Comparison of ENCODE assay signal across 1 cellular context in genomic region chr17:61926831-61927210, GRCh38.
TF ChIP-seq lines count a peak whose summit lies in the region.

No MANE protein-coding gene starts in this region.

TF ChIP-seq in HCT116, 20 proteins besides CTCF, POLR2A, EP300 and RAD21 (continued from another document):
- TF ChIP-seq REST (IDR thresholded peaks at IDR 0.05; ENCODE audit: low read depth) (no peak), SRF (IDR thresholded peaks at IDR 0.05; ENCODE audit: low read depth) (no peak)
